ENCODE assay signal across 10 cellular contexts in genomic region chrX:135984220-135984619, GRCh38. TPM values are rescaled to one million over a fixed set of nuclear protein-coding genes. Genes with fewer than 3 reads are reported as not detected.
DNase-seq lines count a peak whose midpoint lies in the region; ATAC-seq and TF ChIP-seq lines count a peak whose summit lies in the region.
"Had no signal": no experiment of that assay in that cellular context is flagged by ENCODE, and none has a peak within 500 bp of the region (broad histone marks: within the 10 kb centered on the region; RNA-seq: fewer than 3 reads in every experiment).

No MANE protein-coding gene starts in this region.

- H3K27ac Mint-ChIP-seq in activated T-cell treated with anti-CD3 and anti-CD28 coated beads, Interleukin-2, amount 50 U/mL, for 72 hours: peak overlapping the region; percentile 97
- H3K27ac Mint-ChIP-seq in activated B cell treated with CpG ODN at 0.5 μM for 24 hours: peak overlapping the region; percentile 84

- CTCF ChIA-PET in activated B cell treated with CpG ODN at 0.5 μM for 24 hours (lab: Charles Lee): interaction anchor here (1.5 kb wide), 1 partner anchor 11 kb away, joined by 3 read pairs; the partner anchor contains the start of gene MMGT1

- peaks cover 0 to 2% of the 10 kb centered on the region in 2 donors for H3K36me3 Mint-ChIP-seq in activated T-cell treated with anti-CD3 and anti-CD28 coated beads, Interleukin-2, amount 50 U/mL, for 72 hours (ENCODE audit: insufficient read depth in 2 of 2)
- H3K36me3 Mint-ChIP-seq in activated B cell treated with CpG ODN at 0.5 μM for 24 hours (ENCODE audit: low read depth): peaks cover 3% of the 10 kb centered on the region

- no peaks in the 10 kb centered on the region for H4K20me1 ChIP-seq in hepatocyte (ENCODE audit: insufficient read depth, poor library complexity, severe bottlenecking)

- no peaks in the 10 kb centered on the region for H3K36me3 ChIP-seq in hepatocyte (replicated peaks; ENCODE audit: insufficient read depth, low read depth)
- no peaks in the 10 kb centered on the region for H3K36me3 ChIP-seq in stomach
- H3K36me3 ChIP-seq: BE2C had no signal

- peak overlapping the region; percentile 83 to 94 for H3K4me3 Mint-ChIP-seq in activated T-cell treated with anti-CD3 and anti-CD28 coated beads, Interleukin-2, amount 50 U/mL, for 72 hours
- peak overlapping the region; percentile 91 for H3K4me3 Mint-ChIP-seq in activated B cell treated with CpG ODN at 0.5 μM for 24 hours

- H3K27me3 Mint-ChIP-seq in activated T-cell treated with anti-CD3 and anti-CD28 coated beads, Interleukin-2, amount 50 U/mL, for 72 hours (ENCODE audit: low read depth): peaks cover 30% of the 10 kb centered on the region
- no peaks in the 10 kb centered on the region for H3K27me3 Mint-ChIP-seq in activated B cell treated with CpG ODN at 0.5 μM for 24 hours

- no peak for ATAC-seq in activated T-cell treated with anti-CD3 and anti-CD28 coated beads, Interleukin-2, amount 50 U/mL, for 72 hours (replicated peaks in 1 of 2)
- no peak for ATAC-seq in activated B cell treated with CpG ODN at 0.5 μM for 24 hours (ENCODE audit: low read depth)

- no peak for TF ChIP-seq POLR2A in stomach (IDR thresholded peaks at IDR 0.05)

- intact Hi-C loops in activated B cell treated with CpG ODN at 0.5 μM for 24 hours (cut with micrococcal nuclease): loop anchor here (2.0 kb wide), 1 partner anchor 513 kb away; the partner anchor contains the start of gene HTATSF1
- intact Hi-C loops in stomach (cut with DNase I; ENCODE audit: low total_unique reads): no loop called here

- H3K9me3 Mint-ChIP-seq in activated T-cell treated with anti-CD3 and anti-CD28 coated beads, Interleukin-2, amount 50 U/mL, for 72 hours: no peaks in the 10 kb centered on the region
- H3K9me3 Mint-ChIP-seq in activated B cell treated with CpG ODN at 0.5 μM for 24 hours: no peaks in the 10 kb centered on the region

- no peaks in the 10 kb centered on the region for H3K9me2 ChIP-seq in hepatocyte (replicated peaks; ENCODE audit: insufficient read depth)

- H3K27ac ChIP-seq in hepatocyte (peak overlapping the region; percentile 80), stomach (peak overlapping the region in 3 of 5 donors; percentile 76 to 87 (median 86))

- no peaks in the 10 kb centered on the region for H3K9me3 ChIP-seq in hepatocyte (ENCODE audit: low read depth)
- H3K9me3 ChIP-seq in stomach: no peaks in the 10 kb centered on the region
- H3K9me3 ChIP-seq: BE2C had no signal

- no peak for TF ChIP-seq EP300 in stomach (IDR thresholded peaks at IDR 0.05)

- no peaks in the 10 kb centered on the region for H3K27me3 ChIP-seq in hepatocyte
- H3K27me3 ChIP-seq in stomach: no peaks in the 10 kb centered on the region
- H3K27me3 ChIP-seq: BE2C had no signal

- peak overlapping the region; percentile 79 for H3K4me2 ChIP-seq in hepatocyte

- 75% methylated on average over 2 of the region's 2 CpGs for WGBS in hepatocyte (ENCODE audit: low lambda C conversion rate, missing lambda C conversion rate)
- WGBS in stomach, 5 donors: 29 to 82% (median 65%) methylated on average over 2 of the region's 2 CpGs

- H2AFZ ChIP-seq in hepatocyte: peak overlapping the region; percentile 68

- peaks cover 10% of the 10 kb centered on the region for H3K79me2 ChIP-seq in hepatocyte

- H3K4me1 ChIP-seq in hepatocyte (ENCODE audit: insufficient read depth) (no peaks in the 10 kb centered on the region), stomach (peaks cover 0 to 27% (median 11%) of the 10 kb centered on the region in 4 donors)
- H3K4me1 ChIP-seq: BE2C had no signal

- no peak overlapping the region for H3K4me3 ChIP-seq in hepatocyte
- H3K4me3 ChIP-seq in stomach: peak overlapping the region in 2 of 4 donors; percentile 60 to 73

- no peak for DNase-seq in activated T-cell treated with anti-CD3 and anti-CD28 coated beads, Interleukin-2, amount 50 U/mL, for 72 hours
- no peak for DNase-seq in activated T-cell treated with anti-CD3 and anti-CD28 coated beads, Interleukin-2, amount 50 U/mL, for 48 hours
- DNase-seq in activated B cell treated with CpG ODN at 0.5 μM for 24 hours: no peak
- DNase-seq in hepatocyte (ENCODE audit: low spot score): no peak
- no peak for DNase-seq in stomach
- no peak for DNase-seq in NCI-H1105 treated with DMSO at 0.1 percent for 48 hours (lab: John Stamatoyannopoulos, UW)
- no peak for DNase-seq in GM19240 (ENCODE audit: insufficient read length, low spot score)
- DNase-seq in effector CD8-positive, alpha-beta T cell (lab: John Stamatoyannopoulos, UW): no peak
- DNase-seq: BE2C, NCI-H526 treated with DMSO at 0.1 percent for 48 hours had no signal

- TF ChIP-seq CTCF in activated B cell treated with CpG ODN at 0.5 μM for 24 hours (IDR thresholded peaks at IDR 0.05) (no peak), hepatocyte (IDR thresholded peaks at IDR 0.05; ENCODE audit: poor library complexity) (no peak), stomach (IDR thresholded peaks at IDR 0.05) (no peak)

- H3K4me1 Mint-ChIP-seq in activated T-cell treated with anti-CD3 and anti-CD28 coated beads, Interleukin-2, amount 50 U/mL, for 72 hours (ENCODE audit: low read depth): peaks cover 42% of the 10 kb centered on the region
- peaks cover 42% of the 10 kb centered on the region for H3K4me1 Mint-ChIP-seq in activated B cell treated with CpG ODN at 0.5 μM for 24 hours

- POLR2A ChIA-PET in activated B cell treated with CpG ODN at 0.5 μM for 24 hours (lab: Charles Lee): interaction anchor here (0.6 to 2.4 kb wide), 2 partner anchors 10 to 992 kb away, joined by 5 to 14 read pairs; partner anchors contain the start of gene MMGT1

RNA-seq across cellular contexts. Expression of gene SLC9A6, which starts 1.0 kb away (rescaled TPM):
- total RNA-seq in activated T-cell treated with anti-CD3 and anti-CD28 coated beads, Interleukin-2, amount 50 U/mL, for 72 hours: 10 to 100 TPM; 11.4 to 12.2 TPM
- total RNA-seq in activated B cell treated with CpG ODN at 0.5 μM for 24 hours (13.5 and 16.7 TPM in 2 replicates), hepatocyte (12.8 and 21.6 TPM in 2 replicates), stomach (10 to 100 TPM in 1 of 5 donors, 1 to 10 TPM in 3, under 1 TPM in 1; 0.58 to 26.4 (median 8.8) TPM)
- polyA plus RNA-seq in hepatocyte (9.6 and 11.2 TPM in 2 replicates), stomach (1 to 10 TPM; 1.2 to 6.9 (median 3.9) TPM)

RNA-seq across cellular contexts. Expression of gene MMGT1, which starts 10.4 kb away (rescaled TPM):
- 10 to 100 TPM; 20.1 to 21.7 TPM for total RNA-seq in activated T-cell treated with anti-CD3 and anti-CD28 coated beads, Interleukin-2, amount 50 U/mL, for 72 hours
- 20.3 and 21.4 TPM in 2 replicates for total RNA-seq in activated B cell treated with CpG ODN at 0.5 μM for 24 hours
- total RNA-seq in hepatocyte: 20.7 and 25.1 TPM in 2 replicates
- 10.2 and 11.9 TPM in 2 replicates for polyA plus RNA-seq in hepatocyte
- total RNA-seq in stomach: 10 to 100 TPM in 4 of 5 donors, 1 to 10 TPM in 1; 4.3 to 27.2 (median 12.9) TPM
- 1 to 10 TPM; 6.3 to 8.9 (median 7.2) TPM for polyA plus RNA-seq in stomach
